In genomic region chr4:101761405-101761804, GRCh38 we compare ENCODE assay signal across 19 cellular contexts. TPM values are rescaled to one million over a fixed set of nuclear protein-coding genes. Genes with fewer than 3 reads are reported as not detected.
"Had no signal": no experiment of that assay in that cellular context is flagged by ENCODE, and none has a peak within 500 bp of the region (broad histone marks: within the 10 kb centered on the region; RNA-seq: fewer than 3 reads in every experiment).

No MANE protein-coding gene starts in this region.

- H3K9me3 ChIP-seq: mucosa of descending colon, prostate gland, stomach, thyroid gland, uterus had no signal

- DNase-seq: activated CD4-positive, alpha-beta T cell treated with anti-CD3 and anti-CD28 coated beads for 36 hours; activated naive CD4-positive, alpha-beta T cell; foreskin melanocyte; heart right ventricle; mucosa of descending colon; naive thymus-derived CD8-positive, alpha-beta T cell; stimulated activated CD4-positive, alpha-beta T cell treated with anti-CD3 and anti-CD28 coated beads, Interleukin-4, amount 100 ng/mL, for 1 hour; stimulated activated CD8-positive, alpha-beta memory T cell treated with anti-CD3 and anti-CD28 coated beads, Interleukin-4, amount 100 ng/mL, for 48 hours; stomach; T-helper 9 cell; thyroid gland; uterus had no signal

- H3K36me3 ChIP-seq: cardiac muscle cell, heart right ventricle, prostate gland, stomach, thyroid gland, uterus had no signal

- H3K27ac ChIP-seq: cardiac muscle cell, heart right ventricle, prostate gland, stomach, thyroid gland, uterus, VCaP had no signal

- H3K36me3 Mint-ChIP-seq: naive thymus-derived CD8-positive, alpha-beta T cell had no signal

- H3K4me1 ChIP-seq: heart right ventricle, prostate gland, stomach, thyroid gland, uterus had no signal

- H3K4me3 ChIP-seq: cardiac muscle cell, heart right ventricle, mucosa of descending colon, prostate gland, stomach, thyroid gland, uterus had no signal

- H3K27ac Mint-ChIP-seq: activated CD4-positive, alpha-beta T cell treated with anti-CD3 and anti-CD28 coated beads for 36 hours; activated T-helper 1 cell treated with anti-CD3 and anti-CD28 coated beads, Interleukin-12 subunit alpha, Interleukin-12 subunit beta, Interleukin-2, Interleukin-4 antibody, amounts not matched to agents 30 ng/mL and 10 ng/mL and 1 ng/mL, durations not matched to agents 14 hours and 24 hours and 36 hours; naive thymus-derived CD8-positive, alpha-beta T cell had no signal

- H3K4me1 Mint-ChIP-seq: activated CD4-positive, alpha-beta T cell treated with anti-CD3 and anti-CD28 coated beads for 36 hours; naive thymus-derived CD8-positive, alpha-beta T cell had no signal

- FAIRE-seq: colon, islet of Langerhans had no signal

- H3K4me3 Mint-ChIP-seq: activated CD4-positive, alpha-beta T cell treated with anti-CD3 and anti-CD28 coated beads for 36 hours; activated T-helper 1 cell treated with anti-CD3 and anti-CD28 coated beads, Interleukin-12 subunit alpha, Interleukin-12 subunit beta, Interleukin-2, Interleukin-4 antibody, amounts not matched to agents 30 ng/mL and 10 ng/mL and 1 ng/mL, durations not matched to agents 14 hours and 24 hours and 36 hours; naive thymus-derived CD8-positive, alpha-beta T cell had no signal

- H3K27me3 ChIP-seq: cardiac muscle cell, heart right ventricle, stomach, thyroid gland, uterus had no signal

- H3K9me3 Mint-ChIP-seq: activated T-helper 1 cell treated with anti-CD3 and anti-CD28 coated beads, Interleukin-12 subunit alpha, Interleukin-12 subunit beta, Interleukin-2, Interleukin-4 antibody, amounts not matched to agents 30 ng/mL and 10 ng/mL and 1 ng/mL, durations not matched to agents 14 hours and 24 hours and 36 hours had no signal

- ATAC-seq: activated CD4-positive, alpha-beta T cell treated with anti-CD3 and anti-CD28 coated beads for 36 hours; mucosa of descending colon; naive thymus-derived CD8-positive, alpha-beta T cell had no signal

RNA-seq across cellular contexts. Expression of gene BANK1, which starts 29.1 kb away (rescaled TPM):
- total RNA-seq: activated CD4-positive, alpha-beta T cell treated with anti-CD3 and anti-CD28 coated beads for 36 hours; activated T-helper 1 cell treated with anti-CD3 and anti-CD28 coated beads, Interleukin-12 subunit alpha, Interleukin-12 subunit beta, Interleukin-2, Interleukin-4 antibody, amounts not matched to agents 30 ng/mL and 10 ng/mL and 1 ng/mL, durations not matched to agents 14 hours and 24 hours and 36 hours; lung microvascular endothelial cell had no signal
